In the genomic region with DNA sequence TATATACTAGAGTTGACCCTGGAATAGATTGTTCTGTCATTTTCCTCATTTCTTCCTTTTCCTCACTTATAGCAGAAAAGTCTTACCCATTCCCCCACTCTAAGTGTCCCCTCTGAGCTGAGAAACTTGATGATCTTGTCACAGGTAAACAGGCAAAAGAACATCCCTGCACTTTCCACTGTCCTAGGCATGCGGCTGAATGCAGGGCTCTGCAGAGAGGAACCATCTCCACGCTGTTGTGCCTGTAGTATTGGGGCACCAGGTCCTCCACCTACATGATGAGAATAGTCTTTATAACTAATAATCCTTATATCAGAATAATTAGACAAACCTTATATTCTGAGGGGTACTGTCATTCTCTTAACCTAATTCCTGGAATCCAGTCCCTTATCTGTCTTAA, we compare ENCODE assay signal across 11 cellular contexts.
DNase-seq lines count a peak whose midpoint lies in the region; ATAC-seq, FAIRE-seq and TF ChIP-seq lines count a peak whose summit lies in the region.
"Had no signal": no experiment of that assay in that cellular context is flagged by ENCODE, and none has a peak within 500 bp of the region (broad histone marks: within the 10 kb centered on the region; RNA-seq: fewer than 3 reads in every experiment).

No MANE protein-coding gene starts in this region.

- no peak for TF ChIP-seq POLR2A in H54 (IDR thresholded peaks at IDR 0.05; ENCODE audit: low read depth, low read length)

- H3K36me3 Mint-ChIP-seq in activated naive CD8-positive, alpha-beta T cell: no peaks in the 10 kb centered on the region

- no peak for DNase-seq in mesenteric fat pad (ENCODE audit: low spot score)
- no peak for DNase-seq in effector CD4-positive, alpha-beta T cell
- DNase-seq in H54 (ENCODE audit: insufficient read length, low spot score): no peak
- DNase-seq: activated CD4-positive, alpha-beta T cell treated with anti-CD3 and anti-CD28 coated beads for 1 hour; DMS79 treated with DMSO at 0.1 percent for 48 hours; NCI-H1694 treated with DMSO at 0.1 percent for 48 hours had no signal

- no peak overlapping the region for H3K27ac Mint-ChIP-seq in activated naive CD8-positive, alpha-beta T cell

- H3K4me1 Mint-ChIP-seq in activated naive CD8-positive, alpha-beta T cell (ENCODE audit: low read depth): peaks cover 40% of the 10 kb centered on the region

- ATAC-seq in GM18861 (IDR thresholded peaks at IDR 0.05; ENCODE audit: unreplicated experiment) (peak; percentile 14), GM21515 (IDR thresholded peaks at IDR 0.05; ENCODE audit: unreplicated experiment) (peak; percentile 33), HG03108 (IDR thresholded peaks at IDR 0.05; ENCODE audit: unreplicated experiment) (peak; percentile 26), esophagus mucosa (no peak)

- H3K9me3 Mint-ChIP-seq in activated naive CD8-positive, alpha-beta T cell (ENCODE audit: low read depth): no peaks in the 10 kb centered on the region

- FAIRE-seq in H54 (lab: Jason Lieb, UNC): no peak

- peak overlapping the region; percentile 63 for H3K4me3 Mint-ChIP-seq in activated naive CD8-positive, alpha-beta T cell

- no peaks in the 10 kb centered on the region for H3K27me3 Mint-ChIP-seq in activated naive CD8-positive, alpha-beta T cell
